In the genomic region with DNA sequence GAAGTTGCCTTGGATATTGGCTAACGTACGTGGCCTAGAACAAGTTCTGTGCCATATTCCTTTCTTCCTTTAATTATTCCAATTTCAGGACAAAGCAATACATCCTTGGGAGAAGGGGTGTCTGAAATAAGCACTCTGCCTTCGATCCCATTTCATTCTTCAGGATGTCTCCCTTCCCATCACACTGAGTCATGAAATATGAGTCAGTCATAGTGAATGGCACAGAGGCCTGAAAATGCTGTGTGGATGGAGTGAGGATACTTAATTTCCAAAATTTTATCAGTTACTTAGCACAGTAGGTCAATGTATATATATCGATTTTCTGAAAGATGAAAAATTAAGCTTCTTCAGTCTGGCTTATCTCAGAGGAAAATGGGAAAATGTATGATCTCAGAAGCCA, we compare ENCODE assay signal across 22 cellular contexts. TPM values are rescaled to one million over a fixed set of nuclear protein-coding genes. Genes with fewer than 3 reads are reported as not detected.
"Had no signal": no experiment of that assay in that cellular context is flagged by ENCODE, and none has a peak within 500 bp of the region (broad histone marks: within the 10 kb centered on the region; RNA-seq: fewer than 3 reads in every experiment).

No MANE protein-coding gene starts in this region.

- H3K4me1 ChIP-seq: esophagus squamous epithelium, prostate gland, upper lobe of right lung had no signal

- H3K9me3 ChIP-seq: esophagus squamous epithelium, prostate gland, upper lobe of right lung had no signal

- H3K27ac ChIP-seq: esophagus squamous epithelium, prostate gland, upper lobe of right lung, WERI-Rb-1 had no signal

- H3K36me3 ChIP-seq: esophagus squamous epithelium, prostate gland, upper lobe of right lung, WERI-Rb-1 had no signal

- H3K27ac Mint-ChIP-seq: activated CD4-positive, alpha-beta T cell treated with anti-CD3 and anti-CD28 coated beads for 36 hours; activated CD8-positive, alpha-beta T cell treated with anti-CD3 and anti-CD28 coated beads for 36 hours; activated naive CD8-positive, alpha-beta T cell treated with anti-CD3 and anti-CD28 coated beads for 36 hours; activated T-cell treated with anti-CD3 and anti-CD28 coated beads, Interleukin-2, amount 50 U/mL, for 72 hours; natural killer cell treated with Interleukin-12 subunit alpha and Interleukin-12 subunit beta and Interleukin-15 and Interleukin-18, amount 100 ng/mL, for 72 hours had no signal

- H3K9me3 Mint-ChIP-seq: activated CD8-positive, alpha-beta T cell treated with anti-CD3 and anti-CD28 coated beads for 36 hours; activated naive CD8-positive, alpha-beta T cell treated with anti-CD3 and anti-CD28 coated beads for 36 hours; activated T-cell treated with anti-CD3 and anti-CD28 coated beads, Interleukin-2, amount 50 U/mL, for 72 hours; natural killer cell treated with Interleukin-12 subunit alpha and Interleukin-12 subunit beta and Interleukin-15 and Interleukin-18, amount 100 ng/mL, for 72 hours had no signal

- H3K4me3 Mint-ChIP-seq: activated CD4-positive, alpha-beta T cell treated with anti-CD3 and anti-CD28 coated beads for 36 hours; activated CD8-positive, alpha-beta T cell treated with anti-CD3 and anti-CD28 coated beads for 36 hours; activated naive CD8-positive, alpha-beta T cell treated with anti-CD3 and anti-CD28 coated beads for 36 hours; activated T-cell treated with anti-CD3 and anti-CD28 coated beads, Interleukin-2, amount 50 U/mL, for 72 hours; natural killer cell treated with Interleukin-12 subunit alpha and Interleukin-12 subunit beta and Interleukin-15 and Interleukin-18, amount 100 ng/mL, for 72 hours had no signal

- DNase-seq: activated CD4-positive, alpha-beta T cell treated with anti-CD3 and anti-CD28 coated beads for 36 hours; activated CD8-positive, alpha-beta memory T cell treated with anti-CD3 and anti-CD28 coated beads, Interleukin-2, amount 50 U/mL, for 4 hours; activated CD8-positive, alpha-beta T cell treated with anti-CD3 and anti-CD28 coated beads for 36 hours; activated gamma-delta T cell treated with Interleukin-2 at 50 U/mL for 16 hours; activated naive CD8-positive, alpha-beta T cell treated with anti-CD3 and anti-CD28 coated beads for 36 hours; activated T-cell treated with anti-CD3 and anti-CD28 coated beads, Interleukin-2, amount 50 U/mL, for 72 hours; esophagus squamous epithelium; foreskin melanocyte; head of caudate nucleus; nucleus accumbens; stimulated activated naive CD4-positive, alpha-beta T cell treated with Interleukin-2 at 50 U/mL for 16 hours; T1000; upper lobe of right lung; WERI-Rb-1 had no signal

- H3K4me3 ChIP-seq: esophagus squamous epithelium, prostate gland, upper lobe of right lung had no signal

- FAIRE-seq: endometrium had no signal

- H3K36me3 Mint-ChIP-seq: activated naive CD8-positive, alpha-beta T cell treated with anti-CD3 and anti-CD28 coated beads for 36 hours; natural killer cell treated with Interleukin-12 subunit alpha and Interleukin-12 subunit beta and Interleukin-15 and Interleukin-18, amount 100 ng/mL, for 72 hours had no signal

- ATAC-seq: activated CD4-positive, alpha-beta T cell treated with anti-CD3 and anti-CD28 coated beads for 36 hours; activated CD8-positive, alpha-beta T cell treated with anti-CD3 and anti-CD28 coated beads for 36 hours; activated T-cell treated with anti-CD3 and anti-CD28 coated beads, Interleukin-2, amount 50 U/mL, for 72 hours; natural killer cell treated with Interleukin-12 subunit alpha and Interleukin-12 subunit beta and Interleukin-15 and Interleukin-18, amount 100 ng/mL, for 72 hours; sciatic nerve; upper lobe of right lung had no signal

- H3K4me1 Mint-ChIP-seq: activated CD4-positive, alpha-beta T cell treated with anti-CD3 and anti-CD28 coated beads for 36 hours; activated naive CD8-positive, alpha-beta T cell treated with anti-CD3 and anti-CD28 coated beads for 36 hours had no signal

RNA-seq across cellular contexts. Expression of a gene that starts 19.5 kb away (rescaled TPM):
- total RNA-seq: activated CD4-positive, alpha-beta T cell treated with anti-CD3 and anti-CD28 coated beads for 36 hours; activated CD8-positive, alpha-beta T cell treated with anti-CD3 and anti-CD28 coated beads for 36 hours; activated naive CD8-positive, alpha-beta T cell treated with anti-CD3 and anti-CD28 coated beads for 36 hours; chondrocyte; dermis microvascular lymphatic vessel endothelial cell; esophagus squamous epithelium; lung microvascular endothelial cell; mononuclear cell; natural killer cell treated with Interleukin-12 subunit alpha and Interleukin-12 subunit beta and Interleukin-15 and Interleukin-18, amount 100 ng/mL, for 72 hours; sciatic nerve; upper lobe of right lung had no signal
